Comparison of ENCODE assay signal across 8 cellular contexts in the genomic region with DNA sequence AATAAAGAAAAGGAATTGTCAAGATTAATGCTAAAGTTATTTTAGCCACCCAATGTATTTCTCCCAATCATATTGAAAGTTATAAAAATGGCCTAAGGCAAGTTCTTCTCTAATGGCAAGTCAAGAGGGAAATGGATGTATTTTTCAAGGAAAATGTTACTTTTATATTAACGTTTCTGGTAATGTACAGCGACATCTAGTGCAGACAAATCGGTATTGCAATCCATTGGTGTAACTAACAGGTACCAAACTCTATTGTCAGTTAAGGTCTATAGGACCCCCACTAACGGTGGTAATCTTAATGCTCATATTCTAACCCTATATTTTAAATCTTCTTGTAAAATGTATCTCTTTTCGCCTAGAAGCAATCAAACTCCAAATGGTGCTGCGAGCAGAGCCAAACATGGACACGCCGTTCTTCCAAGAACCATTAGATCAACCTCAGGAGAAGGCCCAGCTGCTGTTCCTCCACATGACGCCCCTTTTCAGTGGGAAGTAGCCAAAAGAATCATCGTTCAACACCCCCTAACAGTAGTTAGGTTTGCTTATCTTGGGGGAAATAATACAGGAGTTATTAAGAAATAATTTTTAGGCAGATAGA.
DNase-seq lines count a peak whose midpoint lies in the region; ATAC-seq, FAIRE-seq and TF ChIP-seq lines count a peak whose summit lies in the region.

No MANE protein-coding gene starts in this region.

- H3K9me3 Mint-ChIP-seq in activated CD8-positive, alpha-beta T cell treated with anti-CD3 and anti-CD28 coated beads for 36 hours, result no peaks in the 10 kb centered on the region

- DNase-seq in activated gamma-delta T cell treated with Interleukin-2 at 50 U/mL for 16 hours (peak; percentile 11), activated gamma-delta T cell (lab: John Stamatoyannopoulos, UW) (no peak), keratinocyte (ENCODE audit: low read depth, low spot score) (no peak), posterior vena cava (ENCODE audit: low spot score) (no peak)
- peak; percentile 28 for DNase-seq in activated CD8-positive, alpha-beta T cell treated with anti-CD3 and anti-CD28 coated beads for 36 hours

- no peaks in the 10 kb centered on the region for H3K36me3 ChIP-seq in Loucy (ENCODE audit: insufficient read depth, low read length)
- H3K36me3 ChIP-seq in keratinocyte (ENCODE audit: control insufficient read depth in 2 of 2, extremely low read depth in 1 of 2, insufficient read depth in 2 of 2, low read length in 2 of 2), result no peaks in the 10 kb centered on the region

- no peaks in the 10 kb centered on the region for H3K9me1 ChIP-seq in keratinocyte (ENCODE audit: control insufficient read depth, extremely low read depth, insufficient read depth, low read length)

- no peak overlapping the region for H3K9ac ChIP-seq in Loucy (ENCODE audit: low read depth, low read length, poor library complexity, severe bottlenecking)
- no peak overlapping the region for H3K9ac ChIP-seq in keratinocyte (ENCODE audit: control insufficient read depth, extremely low read depth, insufficient read depth, low read length)

- no peaks in the 10 kb centered on the region for H3F3A ChIP-seq in Loucy (ENCODE audit: low read depth)

- no peaks in the 10 kb centered on the region for H3K27me3 ChIP-seq in Loucy (ENCODE audit: insufficient read depth, low read length, poor library complexity, severe bottlenecking)
- H3K27me3 ChIP-seq in keratinocyte (ENCODE audit: control insufficient read depth, extremely low read depth, insufficient read depth, low read length), result peaks cover 3% of the 10 kb centered on the region

- peak; percentile 77 for TF ChIP-seq CTCF in Loucy (conservative IDR thresholded peaks at IDR 0.05; ENCODE audit: low read length)
- peak; percentile 82 for TF ChIP-seq CTCF in activated CD8-positive, alpha-beta T cell treated with anti-CD3 and anti-CD28 coated beads for 36 hours (IDR thresholded peaks at IDR 0.05)
- TF ChIP-seq CTCF in keratinocyte (optimal IDR thresholded peaks at IDR 0.05 in 1 of 3, IDR thresholded peaks at IDR 0.05 in 1 of 3, conservative IDR thresholded peaks at IDR 0.05 in 1 of 3; ENCODE audit: extremely low read depth in 1 of 3, insufficient read depth in 2 of 3, low read length in 3 of 3), result peak in 2 of 3 experiments; percentile 55 to 60

- no peaks in the 10 kb centered on the region for H3K9me3 ChIP-seq in Loucy (ENCODE audit: insufficient read depth, low read depth, low read length)
- H3K9me3 ChIP-seq in keratinocyte (ENCODE audit: control insufficient read depth, low read depth, low read length), result no peaks in the 10 kb centered on the region

- H3K79me2 ChIP-seq in Loucy (ENCODE audit: insufficient read depth, low read length) (no peaks in the 10 kb centered on the region), keratinocyte (ENCODE audit: control insufficient read depth, insufficient read depth, low read length) (no peaks in the 10 kb centered on the region)

- H3K4me3 ChIP-seq in Loucy (ENCODE audit: low read length, poor library complexity, severe bottlenecking) (no peak overlapping the region), keratinocyte (ENCODE audit: control insufficient read depth in 2 of 3, extremely low read depth in 1 of 3, insufficient read depth in 2 of 3, low read depth in 1 of 3, low read length in 3 of 3) (no peak overlapping the region)

- no peak for ATAC-seq in activated CD8-positive, alpha-beta T cell treated with anti-CD3 and anti-CD28 coated beads for 36 hours
- ATAC-seq in HG03095 (IDR thresholded peaks at IDR 0.05; ENCODE audit: unreplicated experiment) (no peak), HG03159 (IDR thresholded peaks at IDR 0.05; ENCODE audit: unreplicated experiment) (no peak)

- H3K27ac ChIP-seq in keratinocyte (ENCODE audit: control insufficient read depth, insufficient read depth, low read length), result no peak overlapping the region

- CTCF ChIA-PET in activated CD8-positive, alpha-beta T cell treated with anti-CD3 and anti-CD28 coated beads for 36 hours (lab: Charles Lee), result interaction anchor here (1.0 kb wide), 1 partner anchor 9 kb away, joined by 3 read pairs; no protein-coding TSS in a partner anchor

- H3K4me1 ChIP-seq in Loucy (ENCODE audit: insufficient read depth, low read length, poor library complexity, severe bottlenecking), result peaks cover 5% of the 10 kb centered on the region
- H3K4me1 ChIP-seq in keratinocyte (ENCODE audit: control insufficient read depth, extremely low read depth, insufficient read depth, low read length), result peaks cover 12% of the 10 kb centered on the region

- no peak overlapping the region for H3K27ac Mint-ChIP-seq in activated CD8-positive, alpha-beta T cell treated with anti-CD3 and anti-CD28 coated beads for 36 hours

- dilution Hi-C loops in keratinocyte (cut with MboI; ENCODE audit: extremely low pct_ligation_motif_present, low sequenced_read_pairs), result no loop called here

- peaks cover 22% of the 10 kb centered on the region for H3K27me3 Mint-ChIP-seq in activated CD8-positive, alpha-beta T cell treated with anti-CD3 and anti-CD28 coated beads for 36 hours

- H3K4me1 Mint-ChIP-seq in activated CD8-positive, alpha-beta T cell treated with anti-CD3 and anti-CD28 coated beads for 36 hours (ENCODE audit: low read depth), result peaks cover 3% of the 10 kb centered on the region

- no peaks in the 10 kb centered on the region for H3K36me3 Mint-ChIP-seq in activated CD8-positive, alpha-beta T cell treated with anti-CD3 and anti-CD28 coated beads for 36 hours (ENCODE audit: low read depth)

- H4K20me1 ChIP-seq in Loucy (ENCODE audit: insufficient read depth, low read length, poor library complexity, severe bottlenecking) (no peaks in the 10 kb centered on the region), keratinocyte (ENCODE audit: control insufficient read depth, extremely low read depth, insufficient read depth, low read length) (no peaks in the 10 kb centered on the region)

- peak; percentile 71 for FAIRE-seq in keratinocyte (lab: Jason Lieb, UNC)

- POLR2A ChIA-PET in activated CD8-positive, alpha-beta T cell treated with anti-CD3 and anti-CD28 coated beads for 36 hours (lab: Charles Lee), result no interaction called here

- H3K4me2 ChIP-seq in Loucy (ENCODE audit: low read depth, low read length, poor library complexity, severe bottlenecking) (no peak overlapping the region), keratinocyte (ENCODE audit: control insufficient read depth, extremely low read depth, insufficient read depth, low read depth, low read length) (no peak overlapping the region)

- H3K9me2 ChIP-seq in Loucy (replicated peaks; ENCODE audit: low read depth, low read length), result no peaks in the 10 kb centered on the region

- intact Hi-C loops in activated CD8-positive, alpha-beta T cell treated with anti-CD3 and anti-CD28 coated beads for 36 hours (cut with micrococcal nuclease), result no loop called here
- intact Hi-C loops in posterior vena cava (cut with DNase I), result no loop called here

- H2AFZ ChIP-seq in Loucy (ENCODE audit: low read length) (no peak overlapping the region), keratinocyte (ENCODE audit: control insufficient read depth, low read length) (no peak overlapping the region)

- no peak overlapping the region for H3K4me3 Mint-ChIP-seq in activated CD8-positive, alpha-beta T cell treated with anti-CD3 and anti-CD28 coated beads for 36 hours

Comparison
In these comparisons a context has a peak if more than half of its experiments do, and no peak if none do; other contexts are left out.
1. DNase-seq: peak in activated gamma-delta T cell treated with Interleukin-2 at 50 U/mL for 16 hours (single experiment) and activated CD8-positive, alpha-beta T cell treated with anti-CD3 and anti-CD28 coated beads for 36 hours (single experiment); none in activated gamma-delta T cell (single experiment), keratinocyte (single experiment) and posterior vena cava (single experiment).
2. Peak in every context shown above with its lines, with median percentiles within 50 percentile points of each other: CTCF ChIP-seq.